1 cellular context compared by ENCODE assay signal in genomic region chr7:33707427-33707826, GRCh38.
TF ChIP-seq lines count a peak whose summit lies in the region.

No MANE protein-coding gene starts in this region.

TF ChIP-seq in HEK293, 187 proteins besides CTCF, POLR2A, EP300 and RAD21 (continued from another document):
- TF ChIP-seq, protein P1, sequence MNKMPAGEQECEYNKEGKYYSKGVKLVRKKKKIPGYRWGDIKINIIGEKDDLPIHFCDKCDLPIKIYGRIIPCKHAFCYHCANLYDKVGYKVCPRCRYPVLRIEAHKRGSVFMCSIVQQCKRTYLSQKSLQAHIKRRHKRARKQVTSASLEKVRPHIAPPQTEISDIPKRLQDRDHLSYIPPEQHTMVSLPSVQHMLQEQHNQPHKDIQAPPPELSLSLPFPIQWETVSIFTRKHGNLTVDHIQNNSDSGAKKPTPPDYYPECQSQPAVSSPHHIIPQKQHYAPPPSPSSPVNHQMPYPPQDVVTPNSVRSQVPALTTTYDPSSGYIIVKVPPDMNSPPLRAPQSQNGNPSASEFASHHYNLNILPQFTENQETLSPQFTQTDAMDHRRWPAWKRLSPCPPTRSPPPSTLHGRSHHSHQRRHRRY (tag by site-specific recombination; IDR thresholded peaks at IDR 0.05), result no peak
- TF ChIP-seq ZNF623 (tag by site-specific recombination; IDR thresholded peaks at IDR 0.05) (no peak), MEIS1 (CRISPR knock-in tag; IDR thresholded peaks at IDR 0.05; ENCODE audit: borderline replicate concordance) (no peak)
TF ChIP-seq in HEK293: peak in this region for 2.
